ENCODE assay signal across 8 cellular contexts in genomic region chr10:25113231-25114035, GRCh38.
A peak's percentile ranks its signal among the peaks of the same experiment; 100 is the strongest.
DNase-seq lines count a peak whose midpoint lies in the region; ATAC-seq, FAIRE-seq and TF ChIP-seq lines count a peak whose summit lies in the region.

No MANE protein-coding gene starts in this region.

- H3K9me3 ChIP-seq in RWPE2 (ENCODE audit: severe bottlenecking) (no peaks in the 10 kb centered on the region), K562 (replicated peaks; ENCODE audit: control insufficient read depth, insufficient read depth, low read depth, low read length) (no peaks in the 10 kb centered on the region)

- peak; percentile 84 to 90 for TF ChIP-seq RAD21 in K562 (CRISPR knock-in tag; conservative IDR thresholded peaks at IDR 0.05 in 1 of 2, IDR thresholded peaks at IDR 0.05 in 1 of 2)

- H3K4me2 ChIP-seq in K562 (ENCODE audit: insufficient read depth, low read length): peak overlapping the region; percentile 45

- H3K9me1 ChIP-seq in K562 (ENCODE audit: control insufficient read depth, insufficient read depth, low read length): no peaks in the 10 kb centered on the region

- H3K36me3 ChIP-seq in RWPE2 (ENCODE audit: low read depth): no peaks in the 10 kb centered on the region
- H3K36me3 ChIP-seq in K562 (ENCODE audit: control insufficient read depth, insufficient read depth, low read length): no peaks in the 10 kb centered on the region

- H3K27me3 ChIP-seq in RWPE2 (ENCODE audit: insufficient read depth, poor library complexity, severe bottlenecking) (no peaks in the 10 kb centered on the region), K562 (ENCODE audit: control insufficient read depth in 2 of 2, insufficient read depth in 2 of 2, low read length in 2 of 2) (no peaks in the 10 kb centered on the region)

- DNase-seq in 8988T (peak; percentile 33), GM12891 (ENCODE audit: insufficient read length, low spot score) (peak; percentile 18), NAMALWA (ENCODE audit: low spot score) (peak; percentile 69), RWPE2 (ENCODE audit: low spot score) (peak; percentile 72), K562 (ENCODE audit: extremely low read depth in 1 of 4, low spot score in 3 of 4) (peak; percentile 53 to 85 (median 63)), iPS DF 4.7 (ENCODE audit: extremely low read depth, low spot score) (peak; percentile 64), skeletal muscle cell (ENCODE audit: low read depth) (peak; percentile 13)

- H3K27ac ChIP-seq in RWPE2 (ENCODE audit: poor library complexity, severe bottlenecking) (no peak overlapping the region), K562 (ENCODE audit: extremely low read depth, low read depth, low read length) (no peak overlapping the region)

- no peak for TF ChIP-seq EP300 in K562 (IDR thresholded peaks at IDR 0.05; ENCODE audit: low read length)

- POLR2A ChIA-PET in K562 (lab: Yijun Ruan, JAX): interaction anchor here (0.7 to 1.3 kb wide), 4 partner anchors 17 to 605 kb away, joined by 3 read pairs; no protein-coding TSS in a partner anchor

- 0 out of 4 replicates have a peak overlapping the region, but pooled peaks of 1 of the 2 experiments have one; percentile 59 for H3K9ac ChIP-seq in K562 (ENCODE audit: insufficient read depth in 1 of 2, low read depth in 2 of 2, low read length in 2 of 2)

- no TSS peak for BruUV-seq in K562 (replicated peaks; lab: Mats Ljungman, UMichigan)

- TF ChIP-seq CTCF in RWPE2 (IDR thresholded peaks at IDR 0.05; ENCODE audit: poor library complexity, severe bottlenecking): peak; percentile 83
- TF ChIP-seq CTCF in K562 (IDR thresholded peaks at IDR 0.05 in 2 of 3, conservative IDR thresholded peaks at IDR 0.05 in 1 of 3; ENCODE audit: insufficient read depth in 2 of 3, low read depth in 1 of 3, low read length in 3 of 3): peak; percentile 77 to 89 (median 85)

- ATAC-seq in HG02610 (IDR thresholded peaks at IDR 0.05; ENCODE audit: unreplicated experiment) (peak; percentile 95), RWPE2 (ENCODE audit: low read depth) (peak; percentile 93), K562 (peak; percentile 99)

- H3K4me3 ChIP-seq in RWPE2 (ENCODE audit: severe bottlenecking) (no peak overlapping the region), K562 (no peak overlapping the region), skeletal muscle cell (ENCODE audit: low read depth, low read length) (peak overlapping the region; percentile 8)

- in situ Hi-C loops in K562 (cut with MboI): loop anchor here (10.0 kb wide), 1 partner anchor 521 kb away; no protein-coding TSS in a partner anchor

- no peaks in the 10 kb centered on the region for H3K79me2 ChIP-seq in K562 (ENCODE audit: control insufficient read depth, insufficient read depth, low read length)

- intact Hi-C loops in K562 (cut with micrococcal nuclease): loop anchor here (1.0 to 5.0 kb wide), 3 partner anchors 69 to 524 kb away; no protein-coding TSS in a partner anchor

- peak overlapping the region; percentile 75 for H2AFZ ChIP-seq in K562 (ENCODE audit: low read depth, low read length)

- H4K20me1 ChIP-seq in K562 (replicated peaks; ENCODE audit: control insufficient read depth, insufficient read depth, low read length): no peaks in the 10 kb centered on the region

- H3K4me1 ChIP-seq in RWPE2 (ENCODE audit: insufficient read depth, poor library complexity, severe bottlenecking): no peaks in the 10 kb centered on the region
- peaks cover 0 to 8% of the 10 kb centered on the region in 2 experiments; a peak in 2 of 5 replicates for H3K4me1 ChIP-seq in K562 (replicated peaks in 1 of 2; ENCODE audit: control insufficient read depth in 2 of 2, insufficient read depth in 2 of 2, low read length in 2 of 2)

- TF ChIP-seq POLR2A in GM12891 (IDR thresholded peaks at IDR 0.05; ENCODE audit: low read depth, low read length) (no peak), K562 (conservative IDR thresholded peaks at IDR 0.05) (no peak)

- peak; percentile 62 for FAIRE-seq in GM12891 (lab: Jason Lieb, UNC)
- FAIRE-seq in K562 (lab: Jason Lieb, UNC): peak; percentile 93

- CTCF ChIA-PET in K562 (lab: Yijun Ruan, JAX; ENCODE audit: low intra/inter-chr PET ratio): interaction anchor here (1.4 kb wide), 1 partner anchor 114 kb away, joined by 6 read pairs; no protein-coding TSS in a partner anchor

- 19% methylated on average over 13 of the region's 13 CpGs for WGBS in K562 (ENCODE audit: insufficient coverage, low coverage, missing lambda C conversion rate)

TF ChIP-seq in GM12891, 5 proteins besides CTCF, POLR2A, EP300 and RAD21:
- TF ChIP-seq SPI1 (IDR thresholded peaks at IDR 0.05; ENCODE audit: low read depth, low read length): no peak
- no peak for TF ChIP-seq POU2F2 (IDR thresholded peaks at IDR 0.05; ENCODE audit: low read depth, low read length)
- no peak for TF ChIP-seq PAX5 (IDR thresholded peaks at IDR 0.05; ENCODE audit: insufficient read depth, low read length, severe bottlenecking)
- TF ChIP-seq TAF1 (IDR thresholded peaks at IDR 0.05; ENCODE audit: low read depth, low read length): no peak
- no peak for TF ChIP-seq POLR2AphosphoS5 (IDR thresholded peaks at IDR 0.05; ENCODE audit: low read depth, low read length)

TF ChIP-seq in K562, 482 proteins besides CTCF, POLR2A, EP300 and RAD21 (continues in another document):
- TF ChIP-seq NR2C1 (IDR thresholded peaks at IDR 0.05) (no peak), NR2C1 (tag; IDR thresholded peaks at IDR 0.05) (no peak), ZNF324 (CRISPR knock-in tag; IDR thresholded peaks at IDR 0.05) (no peak), SMC3 (conservative IDR thresholded peaks at IDR 0.05; ENCODE audit: insufficient read depth, low read depth, low read length) (peak; percentile 79), THRAP3 (IDR thresholded peaks at IDR 0.05; ENCODE audit: borderline replicate concordance) (no peak), JUND (IDR thresholded peaks at IDR 0.05; ENCODE audit: borderline replicate concordance, low read depth, low read length) (0 out of 2 replicates have a peak, but pooled peaks have one; percentile 13), JUND (tag; IDR thresholded peaks at IDR 0.05; ENCODE audit: borderline replicate concordance, low read depth, low read length) (no peak; the same call in 2 of the 3 replicates), RHOXF2B (CRISPR knock-in tag; conservative IDR thresholded peaks at IDR 0.05) (no peak), ZSCAN29 (IDR thresholded peaks at IDR 0.05) (no peak), XRCC5 (IDR thresholded peaks at IDR 0.05; ENCODE audit: low read depth, low read length) (no peak), NELFE (IDR thresholded peaks at IDR 0.05; ENCODE audit: insufficient read depth, insufficient read length) (no peak), FIP1L1 (IDR thresholded peaks at IDR 0.05; ENCODE audit: low read depth, low read length, poor library complexity, severe bottlenecking) (no peak), ATF1 (CRISPR knock-in tag; IDR thresholded peaks at IDR 0.05) (no peak), ATF1 (tag; IDR thresholded peaks at IDR 0.05) (0 out of 2 replicates have a peak, but pooled peaks have one; percentile 9), ATF7 (IDR thresholded peaks at IDR 0.05) (no peak), CREM (IDR thresholded peaks at IDR 0.05; ENCODE audit: low read depth) (0 out of 2 replicates have a peak, but pooled peaks have one; percentile 13), ZNF354B (CRISPR knock-in tag; IDR thresholded peaks at IDR 0.05) (no peak), KAT7 (CRISPR knock-in tag; IDR thresholded peaks at IDR 0.05; ENCODE audit: borderline replicate concordance) (no peak), ATF6 (CRISPR knock-in tag; IDR thresholded peaks at IDR 0.05) (no peak), POLR2B (IDR thresholded peaks at IDR 0.05; ENCODE audit: low read depth, partially characterized antibody) (no peak), CEBPB (tag; IDR thresholded peaks at IDR 0.05) (no peak), ZNF274 (IDR thresholded peaks at IDR 0.05; ENCODE audit: borderline replicate concordance, low read depth, low read length) (no peak), L3MBTL2 (IDR thresholded peaks at IDR 0.05) (no peak), BRD9 (IDR thresholded peaks at IDR 0.05; ENCODE audit: low read depth, partially characterized antibody) (no peak), U2AF1 (optimal IDR thresholded peaks at IDR 0.05; ENCODE audit: low read depth, low read length) (no peak), SMAD3 (CRISPR knock-in tag; conservative IDR thresholded peaks at IDR 0.05) (no peak), NFIC (IDR thresholded peaks at IDR 0.05) (peak; percentile 73), PURB (CRISPR knock-in tag; IDR thresholded peaks at IDR 0.05; ENCODE audit: low read depth) (no peak)

Comparison
In these comparisons a context has a peak if more than half of its experiments do, and no peak if none do; other contexts are left out.
1. DNase-seq: peak in every context shown above with its lines; median percentile 72 in RWPE2; 69 in NAMALWA; 64 in iPS DF 4.7; 63 in K562; 33 in 8988T; 18 in GM12891; 13 in skeletal muscle cell.